In the genomic region with DNA sequence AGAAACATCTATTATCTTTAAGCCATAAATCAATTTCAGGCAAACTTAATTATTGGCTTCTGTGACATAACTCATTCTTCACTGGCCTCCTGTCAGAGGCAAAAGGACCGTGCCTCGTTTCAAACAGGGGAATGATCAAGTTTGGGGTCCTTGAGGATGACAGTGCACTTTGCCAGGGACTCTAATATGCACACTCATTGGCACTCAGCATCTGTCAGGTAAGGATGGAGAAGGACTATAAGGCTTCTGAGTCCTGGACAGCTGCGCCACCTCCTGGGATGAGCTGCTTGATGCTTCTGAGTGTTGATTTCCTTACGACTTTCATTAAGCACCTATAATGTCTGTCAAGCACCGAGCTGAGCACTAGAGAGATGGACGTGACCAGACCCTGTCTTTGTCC, we compare ENCODE assay signal across 8 cellular contexts. TPM values are rescaled to one million over a fixed set of nuclear protein-coding genes. Genes with fewer than 3 reads are reported as not detected.
A peak's percentile ranks its signal among the peaks of the same experiment; 100 is the strongest.
DNase-seq lines count a peak whose midpoint lies in the region; ATAC-seq, FAIRE-seq and TF ChIP-seq lines count a peak whose summit lies in the region.

No MANE protein-coding gene starts in this region.

- no peak overlapping the region for H2AK5ac ChIP-seq in mesenchymal stem cell (ENCODE audit: low read length, severe bottlenecking)

- H2BK120ac ChIP-seq in mesenchymal stem cell (ENCODE audit: low read depth, low read length), result no peak overlapping the region

- no peak overlapping the region for H2BK12ac ChIP-seq in mesenchymal stem cell (ENCODE audit: low read length in 2 of 2)

- peak; percentile 35 for DNase-seq in activated naive CD4-positive, alpha-beta T cell treated with anti-CD3 and anti-CD28 coated beads for 36 hours
- DNase-seq in activated naive CD4-positive, alpha-beta T cell treated with anti-CD3 and anti-CD28 coated beads, Interleukin-2, amount 50 U/mL, for 72 hours (ENCODE audit: low spot score in 2 of 2), result no peak
- DNase-seq in LNCaP clone FGC (ENCODE audit: low read depth) (peak; percentile 21), K562 (ENCODE audit: extremely low read depth in 1 of 4, low spot score in 3 of 4) (peak; percentile 16 to 44 (median 25)), cerebellum (ENCODE audit: low spot score) (no peak), mesenchymal stem cell (no peak)
- no peak for DNase-seq in stimulated activated naive B cell treated with anti-CD40 and anti-IgM and Interleukin-4, amounts not matched to agents 10 μg/mL and 1 μg/mL and 100 μg/mL, for 72 hours

- TF ChIP-seq RAD21 in K562 (CRISPR knock-in tag; conservative IDR thresholded peaks at IDR 0.05 in 1 of 2, IDR thresholded peaks at IDR 0.05 in 1 of 2), result peak in 1 of 2 experiments; percentile 61; a peak in 3 of 4 replicates

- H3K4ac ChIP-seq in mesenchymal stem cell (ENCODE audit: low read depth in 1 of 2, low read length in 2 of 2), result no peak overlapping the region

- CTCF ChIA-PET in activated naive CD4-positive, alpha-beta T cell treated with anti-CD3 and anti-CD28 coated beads for 36 hours (lab: Charles Lee), result no interaction called here
- CTCF ChIA-PET in K562 (lab: Yijun Ruan, JAX; ENCODE audit: low intra/inter-chr PET ratio), result interaction anchor here (1.0 kb wide), 1 partner anchor 340 kb away, joined by 4 read pairs; no protein-coding TSS in a partner anchor

- H3K9me1 ChIP-seq in K562 (ENCODE audit: control insufficient read depth, insufficient read depth, low read length), result no peaks in the 10 kb centered on the region

- in situ Hi-C loops in K562 (cut with MboI), result loop anchor here (10.0 kb wide), 1 partner anchor 459 kb away; no protein-coding TSS in a partner anchor

- WGBS in K562 (ENCODE audit: insufficient coverage, low coverage, missing lambda C conversion rate), result 3% methylated on average over 5 of the region's 6 CpGs
- 48% methylated on average over 6 of the region's 6 CpGs for WGBS in mesenchymal stem cell

- POLR2A ChIA-PET in K562 (lab: Yijun Ruan, JAX), result interaction anchor here (1.1 kb wide), 1 partner anchor 23 kb away, joined by 3 read pairs; no protein-coding TSS in a partner anchor

- H3K27me3 ChIP-seq in K562 (ENCODE audit: control insufficient read depth in 2 of 2, insufficient read depth in 2 of 2, low read length in 2 of 2), result peaks cover 8 to 22% of the 10 kb centered on the region in 2 experiments; a peak in 4 of 5 replicates
- H3K27me3 ChIP-seq in mesenchymal stem cell (ENCODE audit: control insufficient read depth in 1 of 2, insufficient read depth in 1 of 2, low read length in 2 of 2), result peaks cover 27 to 49% of the 10 kb centered on the region in 2 experiments

- H2BK5ac ChIP-seq in mesenchymal stem cell (ENCODE audit: low read depth, low read length, poor library complexity, severe bottlenecking), result no peak overlapping the region

- no peak overlapping the region for H4K8ac ChIP-seq in mesenchymal stem cell (ENCODE audit: low read length)

- H3K18ac ChIP-seq in mesenchymal stem cell (ENCODE audit: low read depth in 1 of 2, low read length in 2 of 2), result no peak overlapping the region

- intact Hi-C loops in activated naive CD4-positive, alpha-beta T cell treated with anti-CD3 and anti-CD28 coated beads for 36 hours (cut with micrococcal nuclease), result no loop called here
- intact Hi-C loops in K562 (cut with micrococcal nuclease), result no loop called here

- no peaks in the 10 kb centered on the region for H3K9me3 Mint-ChIP-seq in activated naive CD4-positive, alpha-beta T cell treated with anti-CD3 and anti-CD28 coated beads for 36 hours
- no peaks in the 10 kb centered on the region for H3K9me3 Mint-ChIP-seq in activated naive CD4-positive, alpha-beta T cell treated with anti-CD3 and anti-CD28 coated beads, Interleukin-2, amount 50 U/mL, for 72 hours
- H3K9me3 Mint-ChIP-seq in stimulated activated naive B cell treated with anti-CD40 and anti-IgM and Interleukin-4, amounts not matched to agents 10 μg/mL and 1 μg/mL and 100 μg/mL, for 72 hours, result no peaks in the 10 kb centered on the region

- H3K27ac Mint-ChIP-seq in activated naive CD4-positive, alpha-beta T cell treated with anti-CD3 and anti-CD28 coated beads for 36 hours, result no peak overlapping the region
- H3K27ac Mint-ChIP-seq in activated naive CD4-positive, alpha-beta T cell treated with anti-CD3 and anti-CD28 coated beads, Interleukin-2, amount 50 U/mL, for 72 hours, result no peak overlapping the region
- no peak overlapping the region for H3K27ac Mint-ChIP-seq in stimulated activated naive B cell treated with anti-CD40 and anti-IgM and Interleukin-4, amounts not matched to agents 10 μg/mL and 1 μg/mL and 100 μg/mL, for 72 hours

- no peaks in the 10 kb centered on the region for H3K9me3 ChIP-seq in K562 (replicated peaks; ENCODE audit: control insufficient read depth, insufficient read depth, low read depth, low read length)
- no peaks in the 10 kb centered on the region for H3K9me3 ChIP-seq in mesenchymal stem cell (ENCODE audit: control insufficient read depth, low read length)

- TF ChIP-seq EP300 in K562 (IDR thresholded peaks at IDR 0.05; ENCODE audit: low read length), result no peak

- no peak overlapping the region for H3K23ac ChIP-seq in mesenchymal stem cell (ENCODE audit: low read length in 2 of 2)

- ATAC-seq in activated naive CD4-positive, alpha-beta T cell treated with anti-CD3 and anti-CD28 coated beads, Interleukin-2, amount 50 U/mL, for 72 hours, result no peak
- ATAC-seq in K562 (peak; percentile 86), HG02973 (IDR thresholded peaks at IDR 0.05; ENCODE audit: unreplicated experiment) (no peak)
- peak; percentile 34 to 46 for ATAC-seq in stimulated activated naive B cell treated with anti-CD40 and anti-IgM and Interleukin-4, amounts not matched to agents 10 μg/mL and 1 μg/mL and 100 μg/mL, for 72 hours (replicated peaks)

- H3K9ac ChIP-seq in K562 (ENCODE audit: insufficient read depth in 1 of 2, low read depth in 2 of 2, low read length in 2 of 2), result no peak overlapping the region
- H3K9ac ChIP-seq in mesenchymal stem cell (ENCODE audit: low read length), result no peak overlapping the region

- TF ChIP-seq CTCF in LNCaP clone FGC (IDR thresholded peaks at IDR 0.05; ENCODE audit: control insufficient read depth, extremely low read depth, insufficient read depth) (peak; percentile 76), K562 (IDR thresholded peaks at IDR 0.05 in 2 of 3, conservative IDR thresholded peaks at IDR 0.05 in 1 of 3; ENCODE audit: insufficient read depth in 2 of 3, low read depth in 1 of 3, low read length in 3 of 3) (peak; percentile 49 to 63 (median 53))

- no peaks in the 10 kb centered on the region for H4K20me1 ChIP-seq in K562 (replicated peaks; ENCODE audit: control insufficient read depth, insufficient read depth, low read length)

- H3K36me3 Mint-ChIP-seq in activated naive CD4-positive, alpha-beta T cell treated with anti-CD3 and anti-CD28 coated beads for 36 hours (ENCODE audit: low read depth), result no peaks in the 10 kb centered on the region
- no peaks in the 10 kb centered on the region for H3K36me3 Mint-ChIP-seq in activated naive CD4-positive, alpha-beta T cell treated with anti-CD3 and anti-CD28 coated beads, Interleukin-2, amount 50 U/mL, for 72 hours
- H3K36me3 Mint-ChIP-seq in stimulated activated naive B cell treated with anti-CD40 and anti-IgM and Interleukin-4, amounts not matched to agents 10 μg/mL and 1 μg/mL and 100 μg/mL, for 72 hours, result no peaks in the 10 kb centered on the region

- H3K79me2 ChIP-seq in K562 (ENCODE audit: control insufficient read depth, insufficient read depth, low read length), result no peaks in the 10 kb centered on the region

- H3K27ac ChIP-seq in K562 (ENCODE audit: extremely low read depth, low read depth, low read length) (no peak overlapping the region), mesenchymal stem cell (ENCODE audit: low read length, poor library complexity, severe bottlenecking) (no peak overlapping the region)

- no peaks in the 10 kb centered on the region for H3K36me3 ChIP-seq in K562 (ENCODE audit: control insufficient read depth, insufficient read depth, low read length)
- H3K36me3 ChIP-seq in mesenchymal stem cell (ENCODE audit: control insufficient read depth in 1 of 2, insufficient read depth in 2 of 2, low read depth in 1 of 2, low read length in 2 of 2), result no peaks in the 10 kb centered on the region

- H3K79me1 ChIP-seq in mesenchymal stem cell (replicated peaks; ENCODE audit: low read length, poor library complexity, severe bottlenecking), result no peaks in the 10 kb centered on the region

- no peak overlapping the region for H4K91ac ChIP-seq in mesenchymal stem cell (ENCODE audit: low read length)

- no peak for TF ChIP-seq POLR2A in K562 (conservative IDR thresholded peaks at IDR 0.05)

- H3K4me3 ChIP-seq in LNCaP clone FGC (ENCODE audit: low read depth, low read length) (no peak overlapping the region), K562 (no peak overlapping the region), mesenchymal stem cell (ENCODE audit: insufficient read depth in 1 of 2, low read depth in 1 of 2, low read length in 2 of 2) (no peak overlapping the region)

- no peak overlapping the region for H3K14ac ChIP-seq in mesenchymal stem cell (ENCODE audit: low read length in 2 of 2)

- H3K4me1 Mint-ChIP-seq in activated naive CD4-positive, alpha-beta T cell treated with anti-CD3 and anti-CD28 coated beads for 36 hours (ENCODE audit: low read depth), result no peaks in the 10 kb centered on the region
- H3K4me1 Mint-ChIP-seq in stimulated activated naive B cell treated with anti-CD40 and anti-IgM and Interleukin-4, amounts not matched to agents 10 μg/mL and 1 μg/mL and 100 μg/mL, for 72 hours, result no peaks in the 10 kb centered on the region

- H3K4me1 ChIP-seq in K562 (replicated peaks in 1 of 2; ENCODE audit: control insufficient read depth in 2 of 2, insufficient read depth in 2 of 2, low read length in 2 of 2) (no peaks in the 10 kb centered on the region), mesenchymal stem cell (ENCODE audit: control insufficient read depth, insufficient read depth, low read depth, low read length) (no peaks in the 10 kb centered on the region)

- H2AFZ ChIP-seq in K562 (ENCODE audit: low read depth, low read length) (no peak overlapping the region), mesenchymal stem cell (ENCODE audit: low read depth, low read length) (no peak overlapping the region)

- H3K4me2 ChIP-seq in K562 (ENCODE audit: insufficient read depth, low read length), result no peak overlapping the region
- H3K4me2 ChIP-seq in mesenchymal stem cell (ENCODE audit: low read length, poor library complexity, severe bottlenecking), result no peak overlapping the region

- FAIRE-seq in K562 (lab: Jason Lieb, UNC), result peak; percentile 78

- no peaks in the 10 kb centered on the region for H3K27me3 Mint-ChIP-seq in activated naive CD4-positive, alpha-beta T cell treated with anti-CD3 and anti-CD28 coated beads for 36 hours (ENCODE audit: low read depth)
- H3K27me3 Mint-ChIP-seq in stimulated activated naive B cell treated with anti-CD40 and anti-IgM and Interleukin-4, amounts not matched to agents 10 μg/mL and 1 μg/mL and 100 μg/mL, for 72 hours, result peaks cover 4 to 15% of the 10 kb centered on the region in 2 donors

- H3K4me3 Mint-ChIP-seq in activated naive CD4-positive, alpha-beta T cell treated with anti-CD3 and anti-CD28 coated beads for 36 hours, result no peak overlapping the region
- no peak overlapping the region for H3K4me3 Mint-ChIP-seq in stimulated activated naive B cell treated with anti-CD40 and anti-IgM and Interleukin-4, amounts not matched to agents 10 μg/mL and 1 μg/mL and 100 μg/mL, for 72 hours

- H2BK15ac ChIP-seq in mesenchymal stem cell (ENCODE audit: low read depth, poor library complexity, severe bottlenecking), result no peak overlapping the region

- no TSS peak for BruUV-seq in K562 (replicated peaks; lab: Mats Ljungman, UMichigan)

RNA-seq across cellular contexts. Expression of gene BPIFC, which starts 20.2 kb away (rescaled TPM):
- not detected for total RNA-seq in activated naive CD4-positive, alpha-beta T cell treated with anti-CD3 and anti-CD28 coated beads for 36 hours
- not detected for total RNA-seq in activated naive CD4-positive, alpha-beta T cell treated with anti-CD3 and anti-CD28 coated beads, Interleukin-2, amount 50 U/mL, for 72 hours
- total RNA-seq in K562 (2011; cell fraction: chromatin; rRNA removed; ENCODE audit: low replicate concordance), result not detected in 2 replicates
- total RNA-seq in K562 (2011; cell fraction: nucleolus; rRNA removed), result not detected in 2 replicates
- not detected in 2 replicates for total RNA-seq in K562 (2011; cell fraction: nucleoplasm; rRNA removed)
- total RNA-seq in K562 (2014; rRNA removed) (not detected in 2 replicates), K562 (2014; rRNA removed; fragmentation: Illumina TruSeq; extraction: Trizol) (not detected in 2 replicates), K562 (2015; rRNA removed; fragmentation: Illumina TruSeq; extraction: Trizol) (not detected in 2 replicates), K562 (2021) (not detected in 2 replicates), cerebellum (not detected)
- polyA plus RNA-seq in K562 (2011; rRNA removed) (not detected in 2 replicates), K562 (2014; fragmentation: Illumina TruSeq; extraction: Trizol) (not detected in 2 replicates), K562 (2014; fragmentation: Nextera tagmentation; extraction: Ambion mirVana) (not detected), K562 (2014; rRNA removed) (not detected in 2 replicates)
- polyA plus RNA-seq in K562 (2011; cell fraction: cytosol; rRNA removed), result not detected in 2 replicates
- not detected in 2 replicates for polyA plus RNA-seq in K562 (2011; cell fraction: nucleus; rRNA removed)
- polyA plus RNA-seq in K562 (2012), result not detected in 2 replicates
- not detected in 2 replicates for polyA minus RNA-seq in K562 (2011; rRNA and poly(A)+ RNA removed)
- polyA minus RNA-seq in K562 (2011; cell fraction: cytosol; rRNA and poly(A)+ RNA removed), result not detected in 2 replicates
- not detected in 2 replicates for polyA minus RNA-seq in K562 (2011; cell fraction: nucleus; rRNA and poly(A)+ RNA removed)
- not detected for polyA plus RNA-seq in mesenchymal stem cell (2013, experiment 1 of 2)
- polyA plus RNA-seq in mesenchymal stem cell (2013, experiment 2 of 2), result not detected

RNA-seq across cellular contexts. Expression of gene FBXO7, which starts 30.5 kb away (rescaled TPM):
- total RNA-seq in activated naive CD4-positive, alpha-beta T cell treated with anti-CD3 and anti-CD28 coated beads for 36 hours, result 10 to 100 TPM; 62.5 to 65.9 TPM
- 10 to 100 TPM; 71.0 to 93.0 TPM for total RNA-seq in activated naive CD4-positive, alpha-beta T cell treated with anti-CD3 and anti-CD28 coated beads, Interleukin-2, amount 50 U/mL, for 72 hours
- 43.4 and 97.2 TPM in 2 replicates for total RNA-seq in K562 (2011; cell fraction: chromatin; rRNA removed; ENCODE audit: low replicate concordance)
- 28.3 and 35.4 TPM in 2 replicates for total RNA-seq in K562 (2011; cell fraction: nucleolus; rRNA removed)
- 62.3 and 85.1 TPM in 2 replicates for total RNA-seq in K562 (2011; cell fraction: nucleoplasm; rRNA removed)
- total RNA-seq in K562 (2014; rRNA removed) (72.5 and 77.3 TPM in 2 replicates), K562 (2014; rRNA removed; fragmentation: Illumina TruSeq; extraction: Trizol) (114 and 123 TPM in 2 replicates), K562 (2015; rRNA removed; fragmentation: Illumina TruSeq; extraction: Trizol) (103 and 107 TPM in 2 replicates), K562 (2021) (85.2 and 94.0 TPM in 2 replicates), cerebellum (59.3 TPM)
- polyA plus RNA-seq in K562 (2011; rRNA removed) (162 and 169 TPM in 2 replicates), K562 (2014; fragmentation: Illumina TruSeq; extraction: Trizol) (126 and 146 TPM in 2 replicates), K562 (2014; fragmentation: Nextera tagmentation; extraction: Ambion mirVana) (10 to 100 TPM; 34.0 to 45.5 TPM), K562 (2014; rRNA removed) (82.4 and 89.0 TPM in 2 replicates)
- 131 and 186 TPM in 2 replicates for polyA plus RNA-seq in K562 (2011; cell fraction: cytosol; rRNA removed)
- 86.0 and 126 TPM in 2 replicates for polyA plus RNA-seq in K562 (2011; cell fraction: nucleus; rRNA removed)
- 73.4 and 85.3 TPM in 2 replicates for polyA plus RNA-seq in K562 (2012)
- polyA minus RNA-seq in K562 (2011; rRNA and poly(A)+ RNA removed), result 181 and 215 TPM in 2 replicates
- polyA minus RNA-seq in K562 (2011; cell fraction: cytosol; rRNA and poly(A)+ RNA removed), result 69.9 TPM in 2 replicates
- polyA minus RNA-seq in K562 (2011; cell fraction: nucleus; rRNA and poly(A)+ RNA removed), result 32.0 and 62.6 TPM in 2 replicates
- polyA plus RNA-seq in mesenchymal stem cell (2013, experiment 1 of 2), result 94.9 TPM
- 95.3 TPM for polyA plus RNA-seq in mesenchymal stem cell (2013, experiment 2 of 2)

RNA-seq across cellular contexts. Expression of gene RTCB, which starts 32.0 kb away (rescaled TPM):
- total RNA-seq in activated naive CD4-positive, alpha-beta T cell treated with anti-CD3 and anti-CD28 coated beads for 36 hours, result 10 to 100 TPM; 84.2 to 85.5 TPM
- 10 to 100 TPM; 82.8 to 93.3 TPM for total RNA-seq in activated naive CD4-positive, alpha-beta T cell treated with anti-CD3 and anti-CD28 coated beads, Interleukin-2, amount 50 U/mL, for 72 hours
- 50.8 and 84.6 TPM in 2 replicates for total RNA-seq in K562 (2011; cell fraction: chromatin; rRNA removed; ENCODE audit: low replicate concordance)
- total RNA-seq in K562 (2011; cell fraction: nucleolus; rRNA removed), result 40.2 and 45.5 TPM in 2 replicates
- total RNA-seq in K562 (2011; cell fraction: nucleoplasm; rRNA removed), result 44.0 and 52.6 TPM in 2 replicates
- 74.7 and 85.7 TPM in 2 replicates for total RNA-seq in K562 (2014; rRNA removed)
- total RNA-seq in K562 (2014; rRNA removed; fragmentation: Illumina TruSeq; extraction: Trizol), result 99.3 and 105 TPM in 2 replicates
- total RNA-seq in K562 (2015; rRNA removed; fragmentation: Illumina TruSeq; extraction: Trizol), result 81.9 and 85.4 TPM in 2 replicates
- total RNA-seq in K562 (2021), result 80.3 and 81.2 TPM in 2 replicates
- polyA plus RNA-seq in K562 (2011; rRNA removed), result 122 and 146 TPM in 2 replicates
- polyA plus RNA-seq in K562 (2011; cell fraction: cytosol; rRNA removed), result 69.5 and 96.8 TPM in 2 replicates
- 37.8 and 50.1 TPM in 2 replicates for polyA plus RNA-seq in K562 (2011; cell fraction: nucleus; rRNA removed)
- polyA plus RNA-seq in K562 (2012), result 61.3 and 71.6 TPM in 2 replicates
- 92.5 and 94.5 TPM in 2 replicates for polyA plus RNA-seq in K562 (2014; fragmentation: Illumina TruSeq; extraction: Trizol)
- polyA plus RNA-seq in K562 (2014; fragmentation: Nextera tagmentation; extraction: Ambion mirVana), result 100 to 1,000 TPM in 1 of 2 experiments, 10 to 100 TPM in 1; 92.3 to 269 TPM
- polyA plus RNA-seq in K562 (2014; rRNA removed), result 81.8 and 89.9 TPM in 2 replicates
- 163 and 187 TPM in 2 replicates for polyA minus RNA-seq in K562 (2011; rRNA and poly(A)+ RNA removed)
- 30.7 and 37.2 TPM in 2 replicates for polyA minus RNA-seq in K562 (2011; cell fraction: cytosol; rRNA and poly(A)+ RNA removed)
- polyA minus RNA-seq in K562 (2011; cell fraction: nucleus; rRNA and poly(A)+ RNA removed), result 16.0 and 31.9 TPM in 2 replicates
- total RNA-seq in cerebellum, result 49.9 TPM
- polyA plus RNA-seq in mesenchymal stem cell (2013, experiment 1 of 2), result 47.5 TPM
- 47.5 TPM for polyA plus RNA-seq in mesenchymal stem cell (2013, experiment 2 of 2)

Comparison
In these comparisons a context has a peak if more than half of its experiments do, and no peak if none do; other contexts are left out.
1. DNase-seq: peak in activated naive CD4-positive, alpha-beta T cell treated with anti-CD3 and anti-CD28 coated beads for 36 hours (single experiment), LNCaP clone FGC (single experiment) and K562 (4 of 4); none in activated naive CD4-positive, alpha-beta T cell treated with anti-CD3 and anti-CD28 coated beads, Interleukin-2, amount 50 U/mL, for 72 hours (0 of 2), stimulated activated naive B cell treated with anti-CD40 and anti-IgM and Interleukin-4, amounts not matched to agents 10 μg/mL and 1 μg/mL and 100 μg/mL, for 72 hours (single experiment), cerebellum (single experiment) and mesenchymal stem cell (single experiment).
2. ATAC-seq: peak in K562 (single experiment) and stimulated activated naive B cell treated with anti-CD40 and anti-IgM and Interleukin-4, amounts not matched to agents 10 μg/mL and 1 μg/mL and 100 μg/mL, for 72 hours (2 of 2); none in activated naive CD4-positive, alpha-beta T cell treated with anti-CD3 and anti-CD28 coated beads, Interleukin-2, amount 50 U/mL, for 72 hours (0 of 2) and HG02973 (single experiment).